Comparison of ENCODE assay signal across 12 cellular contexts in the genomic region with DNA sequence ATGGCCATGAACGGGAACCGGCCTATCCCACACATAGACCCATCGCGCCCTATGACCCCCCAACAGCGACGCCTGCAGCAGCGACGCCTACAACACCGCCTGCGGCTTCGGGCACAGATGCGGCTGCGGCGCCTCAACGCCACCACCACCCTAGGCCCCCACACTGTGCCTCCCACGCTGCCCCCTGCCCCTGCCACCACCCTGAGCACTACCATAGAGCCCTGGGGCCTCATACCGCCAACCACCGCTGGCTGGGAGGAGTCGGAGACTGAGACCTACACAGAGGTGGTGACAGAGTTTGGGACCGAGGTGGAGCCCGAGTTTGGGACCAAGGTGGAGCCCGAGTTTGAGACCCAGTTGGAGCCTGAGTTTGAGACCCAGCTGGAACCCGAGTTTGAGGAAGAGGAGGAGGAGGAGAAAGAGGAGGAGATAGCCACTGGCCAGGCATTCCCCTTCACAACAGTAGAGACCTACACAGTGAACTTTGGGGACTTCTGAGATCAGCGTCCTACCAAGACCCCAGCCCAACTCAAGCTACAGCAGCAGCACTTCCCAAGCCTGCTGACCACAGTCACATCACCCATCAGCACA. TPM values are rescaled to one million over a fixed set of nuclear protein-coding genes. Genes with fewer than 3 reads are reported as not detected.
A peak's percentile ranks its signal among the peaks of the same experiment; 100 is the strongest.
DNase-seq lines count a peak whose midpoint lies in the region; TF ChIP-seq lines count a peak whose summit lies in the region.
"Had no signal": no experiment of that assay in that cellular context is flagged by ENCODE, and none has a peak within 500 bp of the region (broad histone marks: within the 10 kb centered on the region; RNA-seq: fewer than 3 reads in every experiment).

No MANE protein-coding gene starts in this region.

- TSS peak; percentile 71 for BruUV-seq in A673 (replicated peaks; lab: Mats Ljungman, UMichigan)

- H3K4me3 Mint-ChIP-seq in brain: no peak overlapping the region

- no peak for TF ChIP-seq EP300 in sigmoid colon (IDR thresholded peaks at IDR 0.05)

- H3K27me3 Mint-ChIP-seq in brain: peaks cover 3% of the 10 kb centered on the region

- H3K4me1 Mint-ChIP-seq in brain: peaks cover 20% of the 10 kb centered on the region

- POLR2A ChIA-PET in A673 (lab: Charles Lee; ENCODE audit: low non-redundant PET): no interaction called here

- no peak for DNase-seq in A673 (ENCODE audit: low spot score)
- DNase-seq in sigmoid colon: no peak
- DNase-seq in activated CD4-positive, CD25-positive, alpha-beta regulatory T cell (lab: John Stamatoyannopoulos, UW): no peak
- DNase-seq: activated CD8-positive, alpha-beta memory T cell treated with anti-CD3 and anti-CD28 coated beads for 24 hours; GF-D8; NCI-H187; NCI-H510A; OCI-M1 had no signal

- H3K27ac Mint-ChIP-seq in brain: peak overlapping the region in 3 of 5 experiments; percentile 50 to 87 (median 50)

- no peaks in the 10 kb centered on the region for H3K9me3 Mint-ChIP-seq in brain

- H3K27me3 ChIP-seq in A673 (replicated peaks; ENCODE audit: insufficient read depth, low read depth, low read length, poor library complexity) (no peaks in the 10 kb centered on the region), sigmoid colon (peaks cover 0 to 15% (median 3%) of the 10 kb centered on the region in 3 donors)

- no peak for TF ChIP-seq POLR2A in sigmoid colon (IDR thresholded peaks at IDR 0.05)

- 94% methylated on average over 24 of the region's 24 CpGs for WGBS in sigmoid colon, 2 donors

- TF ChIP-seq CTCF in A673 (conservative IDR thresholded peaks at IDR 0.05; ENCODE audit: low read depth, low read length): no peak
- no peak for TF ChIP-seq CTCF in brain (conservative IDR thresholded peaks at IDR 0.05)
- TF ChIP-seq CTCF in sigmoid colon (IDR thresholded peaks at IDR 0.05): no peak

- H3K36me3 ChIP-seq in A673 (ENCODE audit: insufficient read depth, low read length, poor library complexity, severe bottlenecking) (peaks cover 39% of the 10 kb centered on the region), sigmoid colon (peaks cover 5 to 88% (median 10%) of the 10 kb centered on the region in 4 donors)

- H3K9me3 ChIP-seq in A673 (ENCODE audit: low read depth, low read length, poor library complexity, severe bottlenecking) (no peaks in the 10 kb centered on the region), sigmoid colon (no peaks in the 10 kb centered on the region)
- H3K9me3 ChIP-seq: psoas muscle had no signal

- CTCF ChIA-PET in A673 (lab: Charles Lee): no interaction called here

- peaks cover 36% of the 10 kb centered on the region for H3K36me3 Mint-ChIP-seq in brain

- H3K4me3 ChIP-seq in A673 (ENCODE audit: low read depth, low read length, poor library complexity, severe bottlenecking) (no peak overlapping the region), sigmoid colon (no peak overlapping the region)
- H3K4me3 ChIP-seq: psoas muscle had no signal

- intact Hi-C loops in A673 (cut with micrococcal nuclease; ENCODE audit: unreplicated experiment) (no loop called here), sigmoid colon (cut with DNase I) (no loop called here)

- no peaks in the 10 kb centered on the region for H3K4me1 ChIP-seq in A673 (ENCODE audit: insufficient read depth, low read length, poor library complexity, severe bottlenecking)
- H3K4me1 ChIP-seq in sigmoid colon: no peaks in the 10 kb centered on the region

- H3K27ac ChIP-seq in A673 (ENCODE audit: low read depth, low read length, poor library complexity, severe bottlenecking): no peak overlapping the region
- H3K27ac ChIP-seq in sigmoid colon: no peak overlapping the region

RNA-seq across cellular contexts. Expression of a gene that starts 9.5 kb away (rescaled TPM):
- 252 TPM in 2 replicates for total RNA-seq in A673 (2021)
- polyA plus RNA-seq in brain (ENCODE audit: insufficient read depth, low read depth, low replicate concordance): 162 TPM
- 10 to 100 TPM; 20.3 to 40.5 (median 29.5) TPM for total RNA-seq in sigmoid colon
- polyA plus RNA-seq in sigmoid colon: 10 to 100 TPM; 31.9 to 91.2 (median 39.0) TPM

RNA-seq across cellular contexts. Expression of a gene that starts 9.7 kb away (rescaled TPM):
- 30.1 and 31.8 TPM in 2 replicates for total RNA-seq in A673 (2021)
- polyA plus RNA-seq in brain (ENCODE audit: insufficient read depth, low read depth, low replicate concordance): 35.2 TPM
- total RNA-seq in sigmoid colon: 100 to 1,000 TPM in 2 of 4 donors, 10 to 100 TPM in 2; 74.6 to 182 (median 128) TPM
- 10 to 100 TPM in 2 of 3 donors, 1 to 10 TPM in 1; 2.5 to 37.7 (median 12.0) TPM for polyA plus RNA-seq in sigmoid colon

RNA-seq across cellular contexts. Expression of a gene that starts 27.3 kb away (rescaled TPM):
- total RNA-seq in A673 (2021) (not detected in 2 replicates), sigmoid colon (not detected)
- polyA plus RNA-seq in brain (ENCODE audit: insufficient read depth, low read depth, low replicate concordance) (not detected), sigmoid colon (1 to 10 TPM in 1 of 3 donors, under 1 TPM in 1, not detected in 1; 0.39 to 7.2 TPM)
- total RNA-seq: left lobe of liver, myocyte had no signal

RNA-seq across cellular contexts. Expression of a gene that starts 31.5 kb away (rescaled TPM):
- total RNA-seq in A673 (2021) (9.6 and 12.8 TPM in 2 replicates), sigmoid colon (10 to 100 TPM; 17.5 to 39.9 (median 24.8) TPM)
- polyA plus RNA-seq in brain (ENCODE audit: insufficient read depth, low read depth, low replicate concordance) (9.1 TPM), sigmoid colon (10 to 100 TPM in 1 of 3 donors, 1 to 10 TPM in 2; 5.5 to 23.4 (median 9.6) TPM)

RNA-seq across cellular contexts. Expression of a gene that starts 48.5 kb away (rescaled TPM):
- total RNA-seq in A673 (2021) (not detected in 2 replicates), sigmoid colon (1 to 10 TPM in 2 of 4 donors, under 1 TPM in 2; 0.71 to 2.1 (median 1.1) TPM)
- polyA plus RNA-seq in brain (ENCODE audit: insufficient read depth, low read depth, low replicate concordance) (141 TPM), sigmoid colon (1 to 10 TPM in 2 of 3 donors, not detected in 1; 1.2 to 3.0 TPM)
- total RNA-seq: left lobe of liver had no signal
